In the genomic region with DNA sequence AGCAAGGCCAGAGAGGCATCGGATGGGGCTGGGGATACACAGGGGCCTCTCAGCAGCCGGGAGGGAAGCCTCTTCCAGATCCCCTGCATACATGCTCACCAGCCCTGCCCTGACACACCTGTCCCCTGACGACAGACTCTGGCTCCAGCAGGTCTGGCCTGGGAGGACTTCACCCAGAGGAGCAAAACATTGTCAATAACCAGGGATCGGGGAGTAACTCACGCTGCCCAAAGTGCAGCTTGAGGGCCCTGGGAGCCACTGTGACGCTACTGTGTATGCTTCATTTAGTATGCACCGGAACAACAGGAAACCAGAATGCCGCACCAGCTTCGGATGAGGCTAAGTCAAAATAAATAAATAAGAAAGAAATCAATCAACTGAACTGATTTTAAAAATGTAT, we compare ENCODE assay signal across 35 cellular contexts. TPM values are rescaled to one million over a fixed set of nuclear protein-coding genes. Genes with fewer than 3 reads are reported as not detected.
DNase-seq lines count a peak whose midpoint lies in the region; ATAC-seq and TF ChIP-seq lines count a peak whose summit lies in the region.
"Had no signal": no experiment of that assay in that cellular context is flagged by ENCODE, and none has a peak within 500 bp of the region (broad histone marks: within the 10 kb centered on the region; RNA-seq: fewer than 3 reads in every experiment).

No MANE protein-coding gene starts in this region.

- peak overlapping the region in 5 of 10 experiments; percentile 16 to 35 (median 21); a peak in 4 of 20 replicates for H3K4me3 ChIP-seq in BLaER1 treated with 17β-estradiol and CSF1 and Interleukin-3, amounts not matched to agents 10 nM and 100 nM
- H3K4me3 ChIP-seq in WERI-Rb-1 (ENCODE audit: low read depth, low read length): no peak overlapping the region
- no peak overlapping the region for H3K4me3 ChIP-seq in stomach
- H3K4me3 ChIP-seq: ascending aorta, colonic mucosa, prostate gland had no signal

- no peak overlapping the region for H3K4me3 Mint-ChIP-seq in nephron
- H3K4me3 Mint-ChIP-seq: activated CD8-positive, alpha-beta memory T cell treated with anti-CD3 and anti-CD28 coated beads, Interleukin-2, amount 10 ng/mL, durations not matched to agents 7 days and 5 days; activated naive CD8-positive, alpha-beta T cell treated with anti-CD3 and anti-CD28 coated beads, Interleukin-2, amount 10 ng/mL, durations not matched to agents 7 days and 5 days; CD14-positive monocyte; effector memory CD8-positive, alpha-beta T cell; HFFc6 had no signal

- WGBS in stomach, 5 donors: 74 to 86% (median 77%) methylated on average over 8 to 9 of the region's 9 CpGs

- H3K9me3 ChIP-seq in BLaER1 treated with 17β-estradiol and CSF1 and Interleukin-3, amounts not matched to agents 10 nM and 100 nM (replicated peaks in 1 of 11): 0 out of 22 replicates have a peak, but pooled peaks cover 0 to under 1% (median 0%) of the 10 kb centered on the region in 11 experiments
- no peaks in the 10 kb centered on the region for H3K9me3 ChIP-seq in WERI-Rb-1 (ENCODE audit: severe bottlenecking)
- H3K9me3 ChIP-seq in stomach: peaks cover 0 to under 1% (median 0%) of the 10 kb centered on the region in 4 donors
- H3K9me3 ChIP-seq: ascending aorta, colonic mucosa, neutrophil, prostate gland, SK-N-SH had no signal

- H3K27me3 Mint-ChIP-seq in nephron (ENCODE audit: low read depth): no peaks in the 10 kb centered on the region

- no peak for TF ChIP-seq CTCF in WERI-Rb-1 (IDR thresholded peaks at IDR 0.05; ENCODE audit: low read depth, low read length)
- no peak for TF ChIP-seq CTCF in nephron (IDR thresholded peaks at IDR 0.05; ENCODE audit: unreplicated experiment in 3 of 3)
- no peak for TF ChIP-seq CTCF in stomach (IDR thresholded peaks at IDR 0.05)

- ATAC-seq in HG02973 (IDR thresholded peaks at IDR 0.05; ENCODE audit: unreplicated experiment): no peak
- ATAC-seq: activated CD8-positive, alpha-beta memory T cell treated with anti-CD3 and anti-CD28 coated beads, Interleukin-2, amount 10 ng/mL, durations not matched to agents 7 days and 5 days; effector memory CD8-positive, alpha-beta T cell had no signal

- no peak for TF ChIP-seq POLR2A in stomach (IDR thresholded peaks at IDR 0.05)

- peak overlapping the region in 2 of 3 experiments; percentile 42 to 78 for H3K27ac Mint-ChIP-seq in nephron
- H3K27ac Mint-ChIP-seq: activated CD8-positive, alpha-beta memory T cell treated with anti-CD3 and anti-CD28 coated beads, Interleukin-2, amount 10 ng/mL, durations not matched to agents 7 days and 5 days; activated naive CD8-positive, alpha-beta T cell treated with anti-CD3 and anti-CD28 coated beads, Interleukin-2, amount 10 ng/mL, durations not matched to agents 7 days and 5 days had no signal

- intact Hi-C loops in stomach (cut with DNase I; ENCODE audit: low total_unique reads): no loop called here

- H3K4me2 ChIP-seq in BLaER1 treated with 17β-estradiol and CSF1 and Interleukin-3, amounts not matched to agents 10 nM and 100 nM: peak overlapping the region; percentile 83 to 98 (median 94)
- H3K4me2 ChIP-seq: SK-N-SH had no signal

- no peaks in the 10 kb centered on the region for H3K27me3 ChIP-seq in BLaER1 treated with 17β-estradiol and CSF1 and Interleukin-3, amounts not matched to agents 10 nM and 100 nM
- H3K27me3 ChIP-seq in WERI-Rb-1 (ENCODE audit: insufficient read depth, low read depth, severe bottlenecking) (no peaks in the 10 kb centered on the region), stomach (peaks cover 0 to 17% (median 0%) of the 10 kb centered on the region in 3 donors)
- H3K27me3 ChIP-seq: ascending aorta, colonic mucosa, neutrophil had no signal

- H3K36me3 ChIP-seq in BLaER1 treated with 17β-estradiol and CSF1 and Interleukin-3, amounts not matched to agents 10 nM and 100 nM: no peaks in the 10 kb centered on the region
- H3K36me3 ChIP-seq in WERI-Rb-1 (no peaks in the 10 kb centered on the region), stomach (no peaks in the 10 kb centered on the region)
- H3K36me3 ChIP-seq: ascending aorta, colonic mucosa, neutrophil, prostate gland had no signal

- no peaks in the 10 kb centered on the region for H4K20me1 ChIP-seq in BLaER1 treated with 17β-estradiol and CSF1 and Interleukin-3, amounts not matched to agents 10 nM and 100 nM

- H3K27ac ChIP-seq in BLaER1 treated with 17β-estradiol and CSF1 and Interleukin-3, amounts not matched to agents 10 nM and 100 nM: peak overlapping the region in 10 of 11 experiments; percentile 34 to 98 (median 95); a peak in 20 of 22 replicates
- H3K27ac ChIP-seq in WERI-Rb-1 (peak overlapping the region; percentile 46), stomach (no peak overlapping the region)
- H3K27ac ChIP-seq: ascending aorta, colonic mucosa, neutrophil, prostate gland had no signal

- peaks cover 97 to 100% (median 100%) of the 10 kb centered on the region in 10 experiments for H3K4me1 ChIP-seq in BLaER1 treated with 17β-estradiol and CSF1 and Interleukin-3, amounts not matched to agents 10 nM and 100 nM
- peaks cover 0 to 19% (median 0%) of the 10 kb centered on the region in 4 donors for H3K4me1 ChIP-seq in stomach
- H3K4me1 ChIP-seq: ascending aorta, colonic mucosa, prostate gland had no signal

- peaks cover 12% of the 10 kb centered on the region for H3K4me1 Mint-ChIP-seq in nephron

- H3K36me3 Mint-ChIP-seq in nephron (ENCODE audit: low read depth): no peaks in the 10 kb centered on the region
- H3K36me3 Mint-ChIP-seq: activated CD8-positive, alpha-beta memory T cell treated with anti-CD3 and anti-CD28 coated beads, Interleukin-2, amount 10 ng/mL, durations not matched to agents 7 days and 5 days; activated naive CD8-positive, alpha-beta T cell treated with anti-CD3 and anti-CD28 coated beads, Interleukin-2, amount 10 ng/mL, durations not matched to agents 7 days and 5 days had no signal

- TF ChIP-seq EP300 in stomach (IDR thresholded peaks at IDR 0.05): no peak

- DNase-seq in DMS79 treated with DMSO at 0.1 percent for 48 hours (lab: John Stamatoyannopoulos, UW) (peak; percentile 68), WERI-Rb-1 (no peak), stomach (no peak), anterior cingulate cortex (lab: John Stamatoyannopoulos, UW) (no peak)
- no peak for DNase-seq in stimulated activated CD4-positive, alpha-beta T cell treated with anti-CD3 and anti-CD28 coated beads, Interleukin-1b, Interleukin-23, amount 100 ng/mL, for 48 hours
- DNase-seq: activated CD4-positive, alpha-beta T cell treated with anti-CD3 and anti-CD28 coated beads, Interleukin-2, amount 50 U/mL, for 4 hours; activated CD8-positive, alpha-beta memory T cell treated with anti-CD3 and anti-CD28 coated beads, Interleukin-2, amount 10 ng/mL, durations not matched to agents 7 days and 5 days; activated gamma-delta T cell treated with Interleukin-2 at 50 U/mL for 16 hours; activated naive CD8-positive, alpha-beta T cell treated with anti-CD3 and anti-CD28 coated beads, Interleukin-2, amount 10 ng/mL, durations not matched to agents 7 days and 5 days; activated T-cell treated with anti-CD3 and anti-CD28 coated beads, Interleukin-2, amount 50 U/mL, for 48 hours; colonic mucosa; DND-41; effector memory CD8-positive, alpha-beta T cell; HFFc6; KBM-7; mesendoderm; NCI-H1092; NCI-H2029 treated with DMSO at 0.1 percent for 48 hours; NCI-H446; NCI-H82; SK-N-SH; stimulated activated naive CD4-positive, alpha-beta T cell had no signal

- no peaks in the 10 kb centered on the region for H3K9me3 Mint-ChIP-seq in nephron
- H3K9me3 Mint-ChIP-seq: activated naive CD8-positive, alpha-beta T cell treated with anti-CD3 and anti-CD28 coated beads, Interleukin-2, amount 10 ng/mL, durations not matched to agents 7 days and 5 days; effector memory CD8-positive, alpha-beta T cell; HFFc6 had no signal

- H3K9ac ChIP-seq in BLaER1 treated with 17β-estradiol and CSF1 and Interleukin-3, amounts not matched to agents 10 nM and 100 nM: peak overlapping the region; percentile 28 to 88 (median 80); a peak in 20 of 22 replicates
- H3K9ac ChIP-seq: SK-N-SH had no signal

RNA-seq across cellular contexts. Expression of gene CD22, which starts 12.4 kb away (rescaled TPM):
- total RNA-seq in stomach: 1 to 10 TPM in 2 of 5 donors, not detected in 3; 3.1 to 5.7 TPM
- 1 to 10 TPM; 2.0 to 5.5 (median 4.0) TPM for polyA plus RNA-seq in stomach
- total RNA-seq: temporal lobe had no signal

RNA-seq across cellular contexts. Expression of gene MAG, which starts 24.6 kb away (rescaled TPM):
- 1 to 10 TPM in 1 of 5 donors, under 1 TPM in 1, not detected in 3; 0.73 to 5.5 TPM for total RNA-seq in stomach
- under 1 TPM in 1 of 3 donors, not detected in 2; 0.05 TPM for polyA plus RNA-seq in stomach
- total RNA-seq: ascending aorta, cardiac septum, colonic mucosa, epithelial cell of proximal tubule, HFFc6, M059J, ureter had no signal
- polyA plus RNA-seq: CD14-positive monocyte, SK-N-SH had no signal

RNA-seq across cellular contexts. Expression of gene FFAR1, which starts 31.1 kb away (rescaled TPM):
- under 1 TPM in 1 of 5 donors, not detected in 4; 0.18 TPM for total RNA-seq in stomach
- polyA plus RNA-seq in stomach: not detected
- total RNA-seq: activated CD8-positive, alpha-beta memory T cell treated with anti-CD3 and anti-CD28 coated beads, Interleukin-2, amount 10 ng/mL, durations not matched to agents 7 days and 5 days; activated naive CD8-positive, alpha-beta T cell treated with anti-CD3 and anti-CD28 coated beads, Interleukin-2, amount 10 ng/mL, durations not matched to agents 7 days and 5 days; ascending aorta; cardiac septum; colonic mucosa; H1; HFFc6; M059J; temporal lobe; ureter had no signal
- polyA plus RNA-seq: CD14-positive monocyte, H1, SK-N-SH had no signal

RNA-seq across cellular contexts. Expression of gene HAMP, which starts 34.2 kb away (rescaled TPM):
- total RNA-seq in stomach: 10 to 100 TPM in 1 of 5 donors, not detected in 4; 10.4 TPM
- polyA plus RNA-seq in stomach: 1 to 10 TPM in 1 of 3 donors, under 1 TPM in 1, not detected in 1; 0.60 to 6.6 TPM
- total RNA-seq: ascending aorta, cardiac septum, colonic mucosa, epithelial cell of proximal tubule, H1, HFFc6, M059J, temporal lobe had no signal
- polyA plus RNA-seq: CD14-positive monocyte, SK-N-SH had no signal

RNA-seq across cellular contexts. Expression of gene FFAR3, which starts 41.7 kb away (rescaled TPM):
- total RNA-seq in stomach: not detected
- polyA plus RNA-seq in stomach: under 1 TPM in 2 of 3 donors, not detected in 1; 0.30 to 0.56 TPM
- total RNA-seq: activated CD8-positive, alpha-beta memory T cell treated with anti-CD3 and anti-CD28 coated beads, Interleukin-2, amount 10 ng/mL, durations not matched to agents 7 days and 5 days; activated naive CD8-positive, alpha-beta T cell treated with anti-CD3 and anti-CD28 coated beads, Interleukin-2, amount 10 ng/mL, durations not matched to agents 7 days and 5 days; ascending aorta; cardiac septum; epithelial cell of proximal tubule; H1; HFFc6; M059J; ureter had no signal
- polyA plus RNA-seq: H1, SK-N-SH had no signal

Comparison
In these comparisons a context has a peak if more than half of its experiments do, and no peak if none do; other contexts are left out.
1. H3K27ac ChIP-seq: peak in BLaER1 treated with 17β-estradiol and CSF1 and Interleukin-3, amounts not matched to agents 10 nM and 100 nM (10 of 11) and WERI-Rb-1 (single experiment); none in stomach (0 of 5).